Comparison of ENCODE assay signal across 14 cellular contexts in genomic region chr22:18033204-18033998, GRCh38. TPM values are rescaled to one million over a fixed set of nuclear protein-coding genes. Genes with fewer than 3 reads are reported as not detected.
DNase-seq lines count a peak whose midpoint lies in the region; ATAC-seq and TF ChIP-seq lines count a peak whose summit lies in the region.
"Had no signal": no experiment of that assay in that cellular context is flagged by ENCODE, and none has a peak within 500 bp of the region (broad histone marks: within the 10 kb centered on the region; RNA-seq: fewer than 3 reads in every experiment).

No MANE protein-coding gene starts in this region.

- no peaks in the 10 kb centered on the region for H3K27me3 ChIP-seq in adipocyte (replicated peaks; ENCODE audit: control insufficient read depth, insufficient read depth, low read length)
- no peaks in the 10 kb centered on the region for H3K27me3 ChIP-seq in foreskin keratinocyte

- H3K4me3 ChIP-seq in AG10803 (ENCODE audit: low read length) (no peak overlapping the region), adipocyte (ENCODE audit: low read length) (peak overlapping the region; percentile 21)
- H3K4me3 ChIP-seq: GM23338 had no signal

- peak; percentile 45 for TF ChIP-seq CTCF in AG10803 (conservative IDR thresholded peaks at IDR 0.05; ENCODE audit: low read length)
- peak; percentile 16 for TF ChIP-seq CTCF in foreskin keratinocyte (conservative IDR thresholded peaks at IDR 0.05)

- H3K9me3 ChIP-seq in adipocyte (ENCODE audit: control insufficient read depth, low read length): no peaks in the 10 kb centered on the region

- H3K4me1 Mint-ChIP-seq in stimulated activated effector memory CD8-positive, alpha-beta T cell treated with anti-CD3 and anti-CD28 coated beads, Interleukin-12 subunit alpha, Interleukin-12 subunit beta, amount 100 ng/mL, for 72 hours: no peaks in the 10 kb centered on the region

- DNase-seq in AG10803 (ENCODE audit: low read depth) (peak; percentile 86), adipocyte (ENCODE audit: low read depth) (peak; percentile 64), foreskin keratinocyte (peak in 1 of 2 donors; percentile 28), sciatic nerve (ENCODE audit: low spot score) (peak; percentile 57), H4 (ENCODE audit: low spot score) (no peak), activated T-cell treated with anti-CD3 and anti-CD28 coated beads for 4 hours (no peak)
- DNase-seq in stimulated activated effector memory CD8-positive, alpha-beta T cell treated with anti-CD3 and anti-CD28 coated beads, Interleukin-12 subunit alpha, Interleukin-12 subunit beta, amount 100 ng/mL, for 72 hours (ENCODE audit: low spot score in 2 of 2): no peak
- DNase-seq: NCI-H2227 treated with DMSO at 0.1 percent for 48 hours; stimulated activated CD4-positive, alpha-beta T cell treated with anti-CD3 and anti-CD28 coated beads, Interleukin-12 subunit alpha, Interleukin-12 subunit beta, amount 100 ng/mL, for 4 hours; stimulated activated CD8-positive, alpha-beta memory T cell treated with anti-CD3 and anti-CD28 coated beads, Interleukin-4, amount 100 ng/mL, for 48 hours had no signal

- peak overlapping the region; percentile 91 for H3K27ac ChIP-seq in foreskin keratinocyte

- H3K27ac Mint-ChIP-seq in stimulated activated effector memory CD8-positive, alpha-beta T cell treated with anti-CD3 and anti-CD28 coated beads, Interleukin-12 subunit alpha, Interleukin-12 subunit beta, amount 100 ng/mL, for 72 hours: no peak overlapping the region
- H3K27ac Mint-ChIP-seq: GM23338, WTC11 had no signal

- peak overlapping the region; percentile 71 for H3K9ac ChIP-seq in adipocyte (ENCODE audit: low read length)

- no peaks in the 10 kb centered on the region for H3K36me3 Mint-ChIP-seq in stimulated activated effector memory CD8-positive, alpha-beta T cell treated with anti-CD3 and anti-CD28 coated beads, Interleukin-12 subunit alpha, Interleukin-12 subunit beta, amount 100 ng/mL, for 72 hours
- H3K36me3 Mint-ChIP-seq: CD14-positive monocyte, WTC11 had no signal

- H3K4me3 Mint-ChIP-seq in stimulated activated effector memory CD8-positive, alpha-beta T cell treated with anti-CD3 and anti-CD28 coated beads, Interleukin-12 subunit alpha, Interleukin-12 subunit beta, amount 100 ng/mL, for 72 hours: no peak overlapping the region
- H3K4me3 Mint-ChIP-seq: CD14-positive monocyte, GM23338, WTC11 had no signal

- H3K4me1 ChIP-seq in adipocyte (ENCODE audit: control insufficient read depth, insufficient read depth, low read length): peaks cover 40% of the 10 kb centered on the region
- H3K4me1 ChIP-seq in foreskin keratinocyte: peaks cover 45% of the 10 kb centered on the region

- intact Hi-C loops in sciatic nerve (cut with DNase I): no loop called here

- ATAC-seq in foreskin keratinocyte: no peak
- peak; percentile 87 for ATAC-seq in sciatic nerve
- no peak for ATAC-seq in HG03354 (IDR thresholded peaks at IDR 0.05; ENCODE audit: poor library complexity, severe bottlenecking, unreplicated experiment)
- no peak for ATAC-seq in stimulated activated effector memory CD8-positive, alpha-beta T cell treated with anti-CD3 and anti-CD28 coated beads, Interleukin-12 subunit alpha, Interleukin-12 subunit beta, amount 100 ng/mL, for 72 hours
- ATAC-seq: GM23338, WTC11 had no signal

- H3K36me3 ChIP-seq in adipocyte (ENCODE audit: control insufficient read depth, insufficient read depth, low read length, severe bottlenecking): no peaks in the 10 kb centered on the region

- no peaks in the 10 kb centered on the region for H3K9me3 Mint-ChIP-seq in stimulated activated effector memory CD8-positive, alpha-beta T cell treated with anti-CD3 and anti-CD28 coated beads, Interleukin-12 subunit alpha, Interleukin-12 subunit beta, amount 100 ng/mL, for 72 hours
- H3K9me3 Mint-ChIP-seq: GM23338, WTC11 had no signal

RNA-seq across cellular contexts. Expression of gene MICAL3, which starts 9.0 kb away (rescaled TPM):
- total RNA-seq in foreskin keratinocyte: 59.6 and 68.0 TPM in 2 replicates
- polyA plus RNA-seq in foreskin keratinocyte: 5.3 and 7.0 TPM in 2 replicates
- total RNA-seq in sciatic nerve: 131 TPM
- 7.0 and 17.3 TPM in 2 replicates for total RNA-seq in H4 (2014; rRNA removed; shearing (Covaris generic))

RNA-seq across cellular contexts. Expression of gene PEX26, which starts 44.4 kb away (rescaled TPM):
- total RNA-seq in foreskin keratinocyte (25.7 and 29.1 TPM in 2 replicates), sciatic nerve (25.9 TPM)
- polyA plus RNA-seq in foreskin keratinocyte: 10.7 and 11.5 TPM in 2 replicates
- total RNA-seq in H4 (2014; rRNA removed; shearing (Covaris generic)): 8.5 and 8.6 TPM in 2 replicates

Comparison
In these comparisons a context has a peak if more than half of its experiments do, and no peak if none do; other contexts are left out.
1. DNase-seq: peak in AG10803 (single experiment), adipocyte (single experiment) and sciatic nerve (single experiment); none in H4 (single experiment), activated T-cell treated with anti-CD3 and anti-CD28 coated beads for 4 hours (single experiment) and stimulated activated effector memory CD8-positive, alpha-beta T cell treated with anti-CD3 and anti-CD28 coated beads, Interleukin-12 subunit alpha, Interleukin-12 subunit beta, amount 100 ng/mL, for 72 hours (0 of 2).